In genomic region chr13:57264965-57265364, GRCh38 we compare ENCODE assay signal across 27 cellular contexts.
"Had no signal": no experiment of that assay in that cellular context is flagged by ENCODE, and none has a peak within 500 bp of the region (broad histone marks: within the 10 kb centered on the region; RNA-seq: fewer than 3 reads in every experiment).

No MANE protein-coding gene starts in this region.

- H3K27ac Mint-ChIP-seq: naive thymus-derived CD4-positive, alpha-beta T cell; nephron; stimulated activated memory B cell treated with anti-CD40 and anti-IgM and Interleukin-4, amounts not matched to agents 10 μg/mL and 1 μg/mL and 100 μg/mL, for 72 hours; type B pancreatic cell had no signal

- H3K4me3 Mint-ChIP-seq: naive thymus-derived CD4-positive, alpha-beta T cell; nephron; stimulated activated memory B cell treated with anti-CD40 and anti-IgM and Interleukin-4, amounts not matched to agents 10 μg/mL and 1 μg/mL and 100 μg/mL, for 72 hours; type B pancreatic cell had no signal

- H3K27ac ChIP-seq: coronary artery, esophagus muscularis mucosa, heart right ventricle, ovary, psoas muscle, skin epidermis, spleen, testis, tibial artery had no signal

- H3K9me3 ChIP-seq: ovary, psoas muscle, testis, tibial artery had no signal

- DNase-seq: dermis blood vessel endothelial cell; effector memory CD4-positive, alpha-beta T cell; foreskin melanocyte; glutamatergic neuron; heart right ventricle; hippocampal formation; mesenchymal stem cell; midbrain; naive thymus-derived CD4-positive, alpha-beta T cell; nucleus accumbens; ovary; posterior cingulate gyrus; psoas muscle; right cardiac atrium; spleen; stimulated activated CD4-positive, alpha-beta T cell treated with anti-CD3 and anti-CD28 coated beads, Interleukin-4, amount 100 ng/mL, for 4 hours; stimulated activated naive CD8-positive, alpha-beta T cell treated with anti-CD3 and anti-CD28 coated beads, Interleukin-15, Interleukin-2, amounts not matched to agents 100 U/mL and 50 U/mL, for 24 hours; substantia nigra; testis; tibial artery had no signal

- H3K27me3 Mint-ChIP-seq: naive thymus-derived CD4-positive, alpha-beta T cell; stimulated activated memory B cell treated with anti-CD40 and anti-IgM and Interleukin-4, amounts not matched to agents 10 μg/mL and 1 μg/mL and 100 μg/mL, for 72 hours; type B pancreatic cell had no signal

- H3K36me3 ChIP-seq: esophagus muscularis mucosa, heart right ventricle, ovary, spleen, tibial artery had no signal

- H3K9me3 Mint-ChIP-seq: nephron; stimulated activated memory B cell treated with anti-CD40 and anti-IgM and Interleukin-4, amounts not matched to agents 10 μg/mL and 1 μg/mL and 100 μg/mL, for 72 hours; type B pancreatic cell had no signal

- H3K36me3 Mint-ChIP-seq: naive thymus-derived CD4-positive, alpha-beta T cell; stimulated activated memory B cell treated with anti-CD40 and anti-IgM and Interleukin-4, amounts not matched to agents 10 μg/mL and 1 μg/mL and 100 μg/mL, for 72 hours; type B pancreatic cell had no signal

- H3K4me3 ChIP-seq: coronary artery, esophagus muscularis mucosa, heart right ventricle, lung, ovary, psoas muscle, skin epidermis, spleen, testis, tibial artery had no signal

- H3K4me1 Mint-ChIP-seq: naive thymus-derived CD4-positive, alpha-beta T cell; nephron; stimulated activated memory B cell treated with anti-CD40 and anti-IgM and Interleukin-4, amounts not matched to agents 10 μg/mL and 1 μg/mL and 100 μg/mL, for 72 hours had no signal

- H3K4me1 ChIP-seq: esophagus muscularis mucosa, heart right ventricle, psoas muscle, spleen, testis, tibial artery had no signal

- H3K27me3 ChIP-seq: esophagus muscularis mucosa, heart right ventricle, ovary, spleen, testis, tibial artery had no signal
